9 cellular contexts compared by ENCODE assay signal in the genomic region with DNA sequence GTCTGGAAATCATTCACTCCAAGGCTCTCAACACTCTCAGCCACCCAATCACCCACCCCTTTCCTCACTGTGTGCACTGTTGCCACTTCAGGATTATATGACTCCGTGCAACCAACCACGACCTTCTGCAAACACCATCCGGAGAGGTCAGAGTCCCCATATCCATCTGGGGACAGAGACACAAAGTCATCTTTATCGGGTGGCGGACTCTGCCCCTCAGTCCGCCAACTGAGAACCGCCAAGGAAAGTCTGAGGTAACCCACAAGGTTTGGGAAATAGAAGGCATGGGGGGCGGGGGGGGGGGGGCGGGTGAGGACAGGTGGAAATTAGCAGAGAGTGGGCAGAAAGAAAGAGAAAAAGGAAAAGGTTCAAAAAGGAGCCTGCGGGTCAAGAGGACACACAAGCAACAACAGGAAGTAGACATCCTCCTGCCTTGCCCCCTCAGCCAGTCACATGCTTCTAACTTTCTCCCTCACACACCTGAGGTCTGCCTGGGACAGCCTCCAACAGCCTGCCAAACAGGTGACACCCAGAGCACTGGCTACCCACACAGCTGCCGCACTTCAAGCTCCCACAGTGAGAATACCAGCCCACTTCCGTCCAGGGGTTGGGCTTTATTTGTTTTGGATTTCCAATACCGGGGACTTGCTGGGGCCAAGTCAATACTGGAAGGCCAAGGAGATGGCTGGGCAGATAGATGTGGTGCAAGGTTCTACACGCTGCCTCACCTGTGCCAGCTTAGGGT. TPM values are rescaled to one million over a fixed set of nuclear protein-coding genes. Genes with fewer than 3 reads are reported as not detected.
DNase-seq lines count a peak whose midpoint lies in the region; ATAC-seq and TF ChIP-seq lines count a peak whose summit lies in the region.
"Had no signal": no experiment of that assay in that cellular context is flagged by ENCODE, and none has a peak within 500 bp of the region (broad histone marks: within the 10 kb centered on the region; RNA-seq: fewer than 3 reads in every experiment).

No MANE protein-coding gene starts in this region.

- CTCF ChIA-PET in activated CD4-positive, alpha-beta memory T cell treated with anti-CD3 and anti-CD28 coated beads, Interleukin-2, amount 10 ng/mL, durations not matched to agents 7 days and 5 days (lab: Charles Lee): no interaction called here

- no peaks in the 10 kb centered on the region for H3K27me3 ChIP-seq in thyroid gland

- no peaks in the 10 kb centered on the region for H3K36me3 ChIP-seq in thyroid gland

- H3K4me3 ChIP-seq in thyroid gland (replicated peaks in 1 of 3): no peak overlapping the region
- H3K4me3 ChIP-seq: skin epidermis had no signal

- no peak overlapping the region for H3K4me3 Mint-ChIP-seq in activated naive CD4-positive, alpha-beta T cell treated with anti-CD3 and anti-CD28 coated beads, Interleukin-2, amount 50 U/mL, for 24 hours
- no peak overlapping the region for H3K4me3 Mint-ChIP-seq in activated CD4-positive, alpha-beta memory T cell treated with anti-CD3 and anti-CD28 coated beads, Interleukin-2, amount 10 ng/mL, durations not matched to agents 7 days and 5 days

- peaks cover 50% of the 10 kb centered on the region for H3K4me1 Mint-ChIP-seq in activated naive CD4-positive, alpha-beta T cell treated with anti-CD3 and anti-CD28 coated beads, Interleukin-2, amount 50 U/mL, for 24 hours
- H3K4me1 Mint-ChIP-seq in activated CD4-positive, alpha-beta memory T cell treated with anti-CD3 and anti-CD28 coated beads, Interleukin-2, amount 10 ng/mL, durations not matched to agents 7 days and 5 days: peaks cover 14% of the 10 kb centered on the region

- 56 to 59% methylated on average over 13 of the region's 14 CpGs for WGBS in thyroid gland, 2 donors

- no peaks in the 10 kb centered on the region for H3K9me3 Mint-ChIP-seq in activated naive CD4-positive, alpha-beta T cell treated with anti-CD3 and anti-CD28 coated beads, Interleukin-2, amount 50 U/mL, for 24 hours
- H3K9me3 Mint-ChIP-seq in activated naive CD4-positive, alpha-beta T cell treated with anti-CD3 and anti-CD28 coated beads, Interleukin-2, amount 50 U/mL, for 72 hours: no peaks in the 10 kb centered on the region
- H3K9me3 Mint-ChIP-seq in activated CD4-positive, alpha-beta memory T cell treated with anti-CD3 and anti-CD28 coated beads, Interleukin-2, amount 10 ng/mL, durations not matched to agents 7 days and 5 days: no peaks in the 10 kb centered on the region

- POLR2A ChIA-PET in activated CD4-positive, alpha-beta memory T cell treated with anti-CD3 and anti-CD28 coated beads, Interleukin-2, amount 10 ng/mL, durations not matched to agents 7 days and 5 days (lab: Charles Lee): no interaction called here

- intact Hi-C loops in thyroid gland (cut with DNase I): no loop called here

- DNase-seq in activated naive CD4-positive, alpha-beta T cell treated with anti-CD3 and anti-CD28 coated beads, Interleukin-2, amount 50 U/mL, for 72 hours (ENCODE audit: low spot score in 2 of 2): no peak
- DNase-seq in NCI-H69 (lab: John Stamatoyannopoulos, UW) (peak; percentile 76), kidney tubule cell (ENCODE audit: low spot score) (peak; percentile 13), thyroid gland (peak; percentile 88), RPMI8226 (no peak)
- no peak for DNase-seq in activated CD4-positive, alpha-beta memory T cell treated with anti-CD3 and anti-CD28 coated beads, Interleukin-2, amount 10 ng/mL, durations not matched to agents 7 days and 5 days

- ATAC-seq in activated naive CD4-positive, alpha-beta T cell treated with anti-CD3 and anti-CD28 coated beads, Interleukin-2, amount 50 U/mL, for 72 hours: no peak
- ATAC-seq in GM21528 (IDR thresholded peaks at IDR 0.05; ENCODE audit: low FRiP score, unreplicated experiment): no peak

- H3K36me3 Mint-ChIP-seq in activated naive CD4-positive, alpha-beta T cell treated with anti-CD3 and anti-CD28 coated beads, Interleukin-2, amount 50 U/mL, for 24 hours: peaks cover 4% of the 10 kb centered on the region
- H3K36me3 Mint-ChIP-seq in activated naive CD4-positive, alpha-beta T cell treated with anti-CD3 and anti-CD28 coated beads, Interleukin-2, amount 50 U/mL, for 72 hours: no peaks in the 10 kb centered on the region
- no peaks in the 10 kb centered on the region for H3K36me3 Mint-ChIP-seq in activated CD4-positive, alpha-beta memory T cell treated with anti-CD3 and anti-CD28 coated beads, Interleukin-2, amount 10 ng/mL, durations not matched to agents 7 days and 5 days (ENCODE audit: low read depth)

- no peak for TF ChIP-seq CTCF in thyroid gland (IDR thresholded peaks at IDR 0.05)

- no peak for TF ChIP-seq POLR2A in thyroid gland (IDR thresholded peaks at IDR 0.05)

- H3K9me3 ChIP-seq in thyroid gland: no peaks in the 10 kb centered on the region

- no peaks in the 10 kb centered on the region for H3K27me3 Mint-ChIP-seq in activated naive CD4-positive, alpha-beta T cell treated with anti-CD3 and anti-CD28 coated beads, Interleukin-2, amount 50 U/mL, for 24 hours
- H3K27me3 Mint-ChIP-seq in activated CD4-positive, alpha-beta memory T cell treated with anti-CD3 and anti-CD28 coated beads, Interleukin-2, amount 10 ng/mL, durations not matched to agents 7 days and 5 days: no peaks in the 10 kb centered on the region

- peak overlapping the region in 1 of 3 donors; percentile 45 for H3K27ac ChIP-seq in thyroid gland
- H3K27ac ChIP-seq: skin epidermis had no signal

- H3K27ac Mint-ChIP-seq in activated naive CD4-positive, alpha-beta T cell treated with anti-CD3 and anti-CD28 coated beads, Interleukin-2, amount 50 U/mL, for 24 hours: peak overlapping the region; percentile 17
- no peak overlapping the region for H3K27ac Mint-ChIP-seq in activated naive CD4-positive, alpha-beta T cell treated with anti-CD3 and anti-CD28 coated beads, Interleukin-2, amount 50 U/mL, for 72 hours
- H3K27ac Mint-ChIP-seq in activated CD4-positive, alpha-beta memory T cell treated with anti-CD3 and anti-CD28 coated beads, Interleukin-2, amount 10 ng/mL, durations not matched to agents 7 days and 5 days: no peak overlapping the region

- H3K4me1 ChIP-seq in thyroid gland: peaks cover 6 to 12% of the 10 kb centered on the region in 2 donors

RNA-seq across cellular contexts. Expression of a gene that starts 58.1 kb away (rescaled TPM):
- 10 to 100 TPM; 66.1 to 80.4 TPM for total RNA-seq in activated naive CD4-positive, alpha-beta T cell treated with anti-CD3 and anti-CD28 coated beads, Interleukin-2, amount 50 U/mL, for 72 hours
- 10 to 100 TPM; 15.4 to 23.0 (median 18.2) TPM for total RNA-seq in thyroid gland
- 10 to 100 TPM; 90.0 TPM for total RNA-seq in activated CD4-positive, alpha-beta memory T cell treated with anti-CD3 and anti-CD28 coated beads, Interleukin-2, amount 10 ng/mL, durations not matched to agents 7 days and 5 days

Comparison
In these comparisons a context has a peak if more than half of its experiments do, and no peak if none do; other contexts are left out.
1. DNase-seq: peak in NCI-H69 (single experiment), kidney tubule cell (single experiment) and thyroid gland (2 of 2); none in activated naive CD4-positive, alpha-beta T cell treated with anti-CD3 and anti-CD28 coated beads, Interleukin-2, amount 50 U/mL, for 72 hours (0 of 2), activated CD4-positive, alpha-beta memory T cell treated with anti-CD3 and anti-CD28 coated beads, Interleukin-2, amount 10 ng/mL, durations not matched to agents 7 days and 5 days (single experiment) and RPMI8226 (single experiment).